Comparison of ENCODE assay signal across 26 cellular contexts in genomic region chr10:52954407-52954806, GRCh38.
DNase-seq lines count a peak whose midpoint lies in the region; ATAC-seq, FAIRE-seq and TF ChIP-seq lines count a peak whose summit lies in the region.
"Had no signal": no experiment of that assay in that cellular context is flagged by ENCODE, and none has a peak within 500 bp of the region (broad histone marks: within the 10 kb centered on the region; RNA-seq: fewer than 3 reads in every experiment).

No MANE protein-coding gene starts in this region.

- DNase-seq in A172 (ENCODE audit: low spot score) (peak; percentile 23), LoVo (ENCODE audit: low spot score) (peak; percentile 26), bronchial epithelial cell (ENCODE audit: low read depth) (peak; percentile 82), kidney tubule cell (ENCODE audit: low spot score) (peak; percentile 66), HuH-7.5 (ENCODE audit: low spot score) (no peak), lower lobe of right lung (no peak), NCI-H510A treated with DMSO at 0.1 percent for 48 hours (lab: John Stamatoyannopoulos, UW) (no peak), AG08396 (ENCODE audit: low spot score) (no peak)
- DNase-seq: 8988T; CD4-positive, alpha-beta T cell; DND-41; Kasumi-1; MG63; NCI-H2029; NCI-H446 treated with DMSO at 0.1 percent for 48 hours; NCI-H526 treated with DMSO at 0.1 percent for 48 hours; SK-N-SH; SW 1271 had no signal

- no peaks in the 10 kb centered on the region for H3K4me1 ChIP-seq in lower lobe of right lung
- H3K4me1 ChIP-seq: BLaER1 treated with 17β-estradiol and CSF1 and Interleukin-3, amounts not matched to agents 10 nM and 100 nM had no signal

- H3K4me3 ChIP-seq in bronchial epithelial cell (ENCODE audit: low read depth, low read length) (no peak overlapping the region), lower lobe of right lung (no peak overlapping the region)
- H3K4me3 ChIP-seq: BLaER1 treated with 17β-estradiol and CSF1 and Interleukin-3, amounts not matched to agents 10 nM and 100 nM; K562; MG63 had no signal

- no peaks in the 10 kb centered on the region for H3K9me3 ChIP-seq in lower lobe of right lung
- H3K9me3 ChIP-seq: BLaER1 treated with 17β-estradiol and CSF1 and Interleukin-3, amounts not matched to agents 10 nM and 100 nM; MG63; SK-N-SH had no signal

- no peak for FAIRE-seq in bronchial epithelial cell (lab: Jason Lieb, UNC)
- FAIRE-seq: GM12892, GM19239, HepG2, K562 had no signal

- no peak for TF ChIP-seq CTCF in bronchial epithelial cell (IDR thresholded peaks at IDR 0.05; ENCODE audit: insufficient read depth, low read length, severe bottlenecking)
- TF ChIP-seq CTCF in lower lobe of right lung (IDR thresholded peaks at IDR 0.05), result no peak

- no peak overlapping the region for H3K27ac ChIP-seq in lower lobe of right lung
- H3K27ac ChIP-seq: BLaER1 treated with 17β-estradiol and CSF1 and Interleukin-3, amounts not matched to agents 10 nM and 100 nM; RWPE1 had no signal

- ATAC-seq in lower lobe of right lung, result no peak
- ATAC-seq: HCT116, HepG2, K562, Panc1 had no signal

- H3K27me3 ChIP-seq in bronchial epithelial cell (ENCODE audit: control insufficient read depth, insufficient read depth, low read length) (no peaks in the 10 kb centered on the region), lower lobe of right lung (ENCODE audit: low read depth) (no peaks in the 10 kb centered on the region)
- H3K27me3 ChIP-seq: BLaER1 treated with 17β-estradiol and CSF1 and Interleukin-3, amounts not matched to agents 10 nM and 100 nM; MG63 had no signal

- intact Hi-C loops in lower lobe of right lung (cut with DNase I), result no loop called here

- H3K36me3 ChIP-seq in bronchial epithelial cell (ENCODE audit: control insufficient read depth, insufficient read depth, low read length) (no peaks in the 10 kb centered on the region), lower lobe of right lung (no peaks in the 10 kb centered on the region)
- H3K36me3 ChIP-seq: BLaER1 treated with 17β-estradiol and CSF1 and Interleukin-3, amounts not matched to agents 10 nM and 100 nM; MG63 had no signal

Comparison
In these comparisons a context has a peak if more than half of its experiments do, and no peak if none do; other contexts are left out.
1. DNase-seq: peak in A172 (single experiment), LoVo (single experiment), bronchial epithelial cell (single experiment) and kidney tubule cell (single experiment); none in HuH-7.5 (single experiment), lower lobe of right lung (single experiment), NCI-H510A treated with DMSO at 0.1 percent for 48 hours (single experiment) and AG08396 (single experiment).